ENCODE assay signal across 21 cellular contexts in the genomic region with DNA sequence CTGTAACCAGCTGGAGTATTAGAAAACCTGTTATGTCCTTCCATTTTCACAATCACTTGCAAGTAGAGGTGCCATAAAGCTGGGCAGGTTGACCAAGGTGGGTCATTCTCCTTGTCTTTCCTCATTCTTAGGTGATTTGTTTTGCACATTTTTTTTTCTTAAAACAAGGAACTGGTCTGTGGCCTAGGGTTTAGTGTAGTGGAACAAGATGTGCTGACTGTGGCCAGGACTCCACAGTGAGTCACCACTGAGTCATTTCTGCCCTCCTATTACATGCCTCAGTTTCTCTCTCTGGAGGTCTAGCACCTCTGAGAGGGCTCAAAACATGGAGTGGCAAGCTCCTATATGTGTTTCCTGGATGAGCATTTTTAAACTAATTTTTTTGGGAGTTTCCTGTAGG.
"Had no signal": no experiment of that assay in that cellular context is flagged by ENCODE, and none has a peak within 500 bp of the region (broad histone marks: within the 10 kb centered on the region; RNA-seq: fewer than 3 reads in every experiment).

No MANE protein-coding gene starts in this region.

- H3K27me3 ChIP-seq: adrenal gland, heart right ventricle, neural progenitor cell, stomach, testis, upper lobe of right lung had no signal

- H3K27ac ChIP-seq: adrenal gland, dorsolateral prefrontal cortex, epithelial cell of prostate, heart right ventricle, neural progenitor cell, prostate gland, skin epidermis, stomach, testis, upper lobe of right lung had no signal

- H3K36me3 ChIP-seq: adrenal gland, heart right ventricle, neural progenitor cell, prostate gland, stomach, upper lobe of right lung had no signal

- H3K4me3 ChIP-seq: adrenal gland, dorsolateral prefrontal cortex, heart right ventricle, mucosa of descending colon, neural progenitor cell, prostate gland, skin epidermis, stomach, testis, upper lobe of right lung had no signal

- H3K9ac ChIP-seq: neural progenitor cell had no signal

- H3K36me3 Mint-ChIP-seq: activated naive CD4-positive, alpha-beta T cell treated with anti-CD3 and anti-CD28 coated beads, Interleukin-2, amount 50 U/mL, for 72 hours; naive B cell; neural progenitor cell had no signal

- DNase-seq: activated CD4-positive, alpha-beta T cell treated with anti-CD3 and anti-CD28 coated beads, Interleukin-2, amount 50 U/mL, for 4 hours; activated gamma-delta T cell treated with Interleukin-2 at 50 U/mL for 16 hours; adrenal gland; dorsolateral prefrontal cortex; heart right ventricle; mesenchymal stem cell; mucosa of descending colon; naive B cell; right cardiac atrium; stimulated activated CD4-positive, alpha-beta T cell treated with anti-CD3 and anti-CD28 coated beads, Interleukin-2, amount 100 ng/mL, for 48 hours; stomach; T-helper 17 cell; testis; upper lobe of right lung had no signal

- ATAC-seq: activated naive CD4-positive, alpha-beta T cell treated with anti-CD3 and anti-CD28 coated beads, Interleukin-2, amount 50 U/mL, for 72 hours; heart right ventricle; mucosa of descending colon; right cardiac atrium; T-helper 17 cell; upper lobe of right lung had no signal

- H3K27ac Mint-ChIP-seq: activated naive CD4-positive, alpha-beta T cell treated with anti-CD3 and anti-CD28 coated beads, Interleukin-2, amount 50 U/mL, for 72 hours; activated T-helper 1 cell treated with anti-CD3 and anti-CD28 coated beads, Interleukin-12 subunit alpha, Interleukin-12 subunit beta, Interleukin-2, Interleukin-4 antibody, amounts not matched to agents 30 ng/mL and 10 ng/mL and 1 ng/mL, durations not matched to agents 14 hours and 24 hours and 36 hours; neural progenitor cell; T-helper 17 cell had no signal

- H3K27me3 Mint-ChIP-seq: naive B cell, T-helper 17 cell had no signal

- H3K4me1 ChIP-seq: adrenal gland, heart right ventricle, neural progenitor cell, prostate gland, stomach, testis, upper lobe of right lung had no signal

- H3K4me1 Mint-ChIP-seq: neural progenitor cell, T-helper 17 cell had no signal

- H3K9me3 Mint-ChIP-seq: activated T-helper 1 cell treated with anti-CD3 and anti-CD28 coated beads, Interleukin-12 subunit alpha, Interleukin-12 subunit beta, Interleukin-2, Interleukin-4 antibody, amounts not matched to agents 30 ng/mL and 10 ng/mL and 1 ng/mL, durations not matched to agents 14 hours and 24 hours and 36 hours had no signal

- H3K9me3 ChIP-seq: adrenal gland, prostate gland, testis, upper lobe of right lung had no signal

- H3K4me3 Mint-ChIP-seq: activated T-helper 1 cell treated with anti-CD3 and anti-CD28 coated beads, Interleukin-12 subunit alpha, Interleukin-12 subunit beta, Interleukin-2, Interleukin-4 antibody, amounts not matched to agents 30 ng/mL and 10 ng/mL and 1 ng/mL, durations not matched to agents 14 hours and 24 hours and 36 hours; naive B cell; neural progenitor cell; T-helper 17 cell had no signal

- FAIRE-seq: frontal cortex had no signal
